In the genomic region with DNA sequence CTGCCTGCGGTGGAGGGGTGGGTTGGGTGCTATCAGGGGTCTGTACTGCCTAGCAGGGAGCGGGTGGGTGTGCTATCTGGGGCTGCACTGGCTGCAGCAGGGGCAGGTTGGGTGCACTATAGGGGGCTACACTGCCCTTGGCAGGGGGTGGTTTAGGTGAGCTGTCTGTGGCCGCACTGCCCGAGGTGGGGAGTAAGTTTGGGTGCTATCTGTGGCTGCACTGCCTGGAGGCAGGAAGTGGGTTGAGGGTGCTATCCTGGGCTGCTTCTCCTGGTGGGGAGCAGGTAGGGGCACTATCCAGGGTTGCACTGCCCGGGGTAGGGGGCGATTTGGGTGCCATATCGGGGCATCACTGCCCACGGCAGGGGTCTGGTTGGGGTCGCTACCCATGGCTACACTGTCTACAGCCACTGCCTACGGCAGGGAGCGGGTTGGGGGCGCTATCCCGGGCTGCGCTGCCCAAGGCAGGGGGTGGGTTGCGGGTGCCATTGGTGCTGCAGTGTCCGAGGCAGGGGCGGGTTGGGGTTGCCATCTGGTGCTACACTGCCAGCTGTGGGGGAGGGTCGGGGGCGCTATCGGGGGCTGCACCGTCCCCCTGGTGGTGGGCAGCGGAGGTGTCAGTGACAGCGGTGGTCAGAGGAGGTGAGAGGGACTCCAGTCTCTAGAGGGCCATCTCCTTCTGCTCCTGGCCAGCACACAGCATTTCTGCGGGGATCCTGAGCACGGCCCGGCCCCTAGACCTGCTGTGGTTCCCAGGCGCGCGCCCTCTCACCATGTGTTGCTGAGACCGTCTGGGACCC, we compare ENCODE assay signal across 13 cellular contexts. TPM values are rescaled to one million over a fixed set of nuclear protein-coding genes. Genes with fewer than 3 reads are reported as not detected.
DNase-seq lines count a peak whose midpoint lies in the region; ATAC-seq and TF ChIP-seq lines count a peak whose summit lies in the region.
"Had no signal": no experiment of that assay in that cellular context is flagged by ENCODE, and none has a peak within 500 bp of the region (broad histone marks: within the 10 kb centered on the region; RNA-seq: fewer than 3 reads in every experiment).

No MANE protein-coding gene starts in this region.

- DNase-seq in cardiac septum (ENCODE audit: low spot score) (peak; percentile 44), Right ventricle myocardium superior (no peak), NCI-H146 treated with DMSO at 0.1 percent for 48 hours (lab: John Stamatoyannopoulos, UW; ENCODE audit: unreplicated experiment) (peak; percentile 6), esophagus muscularis mucosa (ENCODE audit: extremely low spot score) (peak; percentile 81), type B pancreatic cell (ENCODE audit: extremely low spot score, unreplicated experiment) (no peak), DMS79 treated with DMSO at 0.1 percent for 48 hours (lab: John Stamatoyannopoulos, UW) (no peak), lower leg skin (ENCODE audit: low spot score in 2 of 2) (no peak)
- DNase-seq in effector CD4-positive, alpha-beta T cell: no peak

- intact Hi-C loops in cardiac septum (cut with DNase I) (no loop called here), Right ventricle myocardium superior (cut with DNase I) (loop anchor here (10.0 kb wide), 1 partner anchor 231 kb away; no protein-coding TSS in a partner anchor), esophagus muscularis mucosa (cut with DNase I) (no loop called here), lower leg skin (cut with DNase I; ENCODE audit: low total_unique reads) (no loop called here)

- peaks cover 13% of the 10 kb centered on the region for H3K4me1 Mint-ChIP-seq in type B pancreatic cell (ENCODE audit: unreplicated experiment)

- ATAC-seq in Right ventricle myocardium superior (ENCODE audit: poor library complexity): no peak

- no peaks in the 10 kb centered on the region for H3K36me3 ChIP-seq in esophagus muscularis mucosa
- H3K36me3 ChIP-seq: cardiac muscle cell, transverse colon had no signal

- H3K27ac ChIP-seq in esophagus muscularis mucosa (replicated peaks in 1 of 4): no peak overlapping the region
- H3K27ac ChIP-seq: cardiac muscle cell, transverse colon had no signal

- 90% methylated on average over 11 of the region's 30 CpGs for WGBS in esophagus muscularis mucosa
- WGBS in lower leg skin, 2 donors: 91 to 95% methylated on average over 24 to 27 of the region's 30 CpGs

- no peak overlapping the region for H3K27ac Mint-ChIP-seq in type B pancreatic cell

- no peak overlapping the region for H3K4me3 ChIP-seq in esophagus muscularis mucosa
- no peak overlapping the region for H3K4me3 ChIP-seq in lower leg skin (ENCODE audit: low read depth, poor library complexity, severe bottlenecking)

- no peak for TF ChIP-seq EP300 in esophagus muscularis mucosa (IDR thresholded peaks at IDR 0.05)

- TF ChIP-seq CTCF in esophagus muscularis mucosa (IDR thresholded peaks at IDR 0.05) (no peak), type B pancreatic cell (conservative IDR thresholded peaks at IDR 0.05) (peak; percentile 52), lower leg skin (IDR thresholded peaks at IDR 0.05) (no peak)

- no peaks in the 10 kb centered on the region for H3K36me3 Mint-ChIP-seq in type B pancreatic cell

- no peaks in the 10 kb centered on the region for H3K9me3 ChIP-seq in esophagus muscularis mucosa
- H3K9me3 ChIP-seq: transverse colon had no signal

- peaks cover 0 to 52% (median 0%) of the 10 kb centered on the region in 4 donors for H3K27me3 ChIP-seq in esophagus muscularis mucosa

- peaks cover 42% of the 10 kb centered on the region for H3K27me3 Mint-ChIP-seq in type B pancreatic cell

- TF ChIP-seq POLR2A in esophagus muscularis mucosa (IDR thresholded peaks at IDR 0.05; ENCODE audit: low read depth) (no peak), lower leg skin (IDR thresholded peaks at IDR 0.05) (no peak)

- no peaks in the 10 kb centered on the region for H3K9me3 Mint-ChIP-seq in type B pancreatic cell

- H3K4me1 ChIP-seq in esophagus muscularis mucosa: peaks cover 10 to 24% (median 17%) of the 10 kb centered on the region in 4 donors

- H3K4me3 Mint-ChIP-seq in type B pancreatic cell: peak overlapping the region; percentile 31

RNA-seq across cellular contexts. Expression of gene RFPL2, which starts 1.3 kb away (rescaled TPM):
- total RNA-seq in cardiac septum (not detected), Right ventricle myocardium superior (not detected), esophagus muscularis mucosa (not detected), type B pancreatic cell (ENCODE audit: low replicate concordance) (0.43 and 0.69 TPM in 2 replicates), lower leg skin (under 1 TPM in 1 of 4 donors, not detected in 3; 0.17 TPM)
- total RNA-seq: LHCN-M2, myocyte, transverse colon had no signal

RNA-seq across cellular contexts. Expression of gene C22orf42, which starts 47.1 kb away (rescaled TPM):
- total RNA-seq in cardiac septum (not detected), Right ventricle myocardium superior (not detected), esophagus muscularis mucosa (under 1 TPM in 1 of 4 donors, not detected in 3; 0.26 TPM), type B pancreatic cell (ENCODE audit: low replicate concordance) (2.1 and 4.6 TPM in 2 replicates), lower leg skin (not detected)
- total RNA-seq: cardiac muscle cell, LHCN-M2, myocyte, SK-MEL-5, transverse colon had no signal

RNA-seq across cellular contexts. Expression of gene SLC5A4, which starts 49.0 kb away (rescaled TPM):
- total RNA-seq in cardiac septum (0.19 TPM), Right ventricle myocardium superior (not detected), esophagus muscularis mucosa (1 to 10 TPM in 1 of 4 donors, under 1 TPM in 2, not detected in 1; 0.19 to 1.2 (median 0.46) TPM), type B pancreatic cell (ENCODE audit: low replicate concordance) (0.82 and 1.2 TPM in 2 replicates), lower leg skin (not detected)
- total RNA-seq: cardiac muscle cell, LHCN-M2, myocyte had no signal

Comparison
In these comparisons a context has a peak if more than half of its experiments do, and no peak if none do; other contexts are left out.
1. DNase-seq: peak in cardiac septum (single experiment), NCI-H146 treated with DMSO at 0.1 percent for 48 hours (single experiment) and esophagus muscularis mucosa (single experiment); none in Right ventricle myocardium superior (single experiment), type B pancreatic cell (single experiment), DMS79 treated with DMSO at 0.1 percent for 48 hours (single experiment), lower leg skin (0 of 2) and effector CD4-positive, alpha-beta T cell (single experiment).